Comparison of ENCODE assay signal across 8 cellular contexts in the genomic region with DNA sequence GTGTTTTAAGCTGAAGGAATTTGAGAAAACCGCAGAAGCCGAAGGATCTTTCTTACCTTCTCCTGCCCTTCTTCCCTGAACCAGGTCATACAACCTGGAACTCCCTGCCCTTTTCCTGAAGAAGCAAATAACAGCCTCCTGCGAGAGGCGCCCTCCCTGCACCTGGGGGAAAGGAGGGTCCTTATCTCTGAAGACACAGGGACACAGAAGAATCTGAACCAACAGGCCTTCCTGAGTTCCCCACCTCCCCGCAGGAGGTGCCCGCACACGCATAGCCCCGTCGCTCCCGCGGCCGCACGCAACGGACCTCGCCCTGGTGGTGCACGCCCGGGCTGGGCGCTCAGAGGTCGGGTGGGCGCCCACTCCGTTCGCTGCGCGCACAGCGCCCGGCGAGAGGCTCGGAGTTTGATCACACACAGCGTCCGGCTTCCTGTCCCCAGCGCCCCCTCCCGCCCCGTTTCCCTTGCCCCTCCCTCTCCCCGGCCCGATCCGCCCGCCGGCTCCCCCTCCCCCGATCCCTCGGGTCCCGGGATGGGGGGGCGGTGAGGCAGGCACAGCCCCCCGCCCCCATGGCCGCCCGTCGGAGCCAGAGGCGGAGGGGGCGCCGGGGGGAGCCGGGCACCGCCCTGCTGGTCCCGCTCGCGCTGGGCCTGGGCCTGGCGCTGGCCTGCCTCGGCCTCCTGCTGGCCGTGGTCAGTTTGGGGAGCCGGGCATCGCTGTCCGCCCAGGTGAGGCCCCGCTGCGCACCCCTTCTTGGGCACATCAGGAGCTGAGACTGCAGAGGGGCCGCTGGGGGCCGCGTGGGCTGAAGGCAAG. TPM values are rescaled to one million over a fixed set of nuclear protein-coding genes. Genes with fewer than 3 reads are reported as not detected.
DNase-seq lines count a peak whose midpoint lies in the region; ATAC-seq and TF ChIP-seq lines count a peak whose summit lies in the region.

TNFSF12 (plus strand) TSS at position 474 of the 816 bp plus-strand sequence; CDS start at position 570, 96 bp downstream.

- H3K9me3 ChIP-seq in DOHH2 (ENCODE audit: control insufficient read depth, insufficient read depth, low read length): no peaks in the 10 kb centered on the region
- no peaks in the 10 kb centered on the region for H3K9me3 ChIP-seq in neutrophil

- H3K4me1 ChIP-seq in DOHH2 (ENCODE audit: control insufficient read depth, low read length): peaks cover 4% of the 10 kb centered on the region; the same call in 1 of the 2 replicates
- H3K4me1 ChIP-seq in neutrophil (ENCODE audit: control insufficient read depth in 1 of 2, insufficient read depth in 1 of 2, low read depth in 1 of 2, low read length in 1 of 2): peaks cover 28 to 37% of the 10 kb centered on the region in 2 experiments

- peak within 1 kb of the TSS; percentile 36 for H3K4me2 ChIP-seq in DOHH2 (ENCODE audit: low read length)

- TF ChIP-seq POLR2A in NB4 (IDR thresholded peaks at IDR 0.05; ENCODE audit: extremely low read depth, insufficient read length): no peak

- H3K27me3 ChIP-seq in DOHH2 (ENCODE audit: control insufficient read depth, low read length): peaks cover 39% of the 10 kb centered on the region
- H3K27me3 ChIP-seq in neutrophil: peaks cover 39% of the 10 kb centered on the region

- TF ChIP-seq CTCF in DOHH2 (IDR thresholded peaks at IDR 0.05; ENCODE audit: low read depth, low read length, poor library complexity, severe bottlenecking) (no peak), NB4 (IDR thresholded peaks at IDR 0.05; ENCODE audit: low read depth, low read length) (no peak), neutrophil (IDR thresholded peaks at IDR 0.05) (no peak)

- no peak within 1 kb of the TSS for H3K27ac ChIP-seq in DOHH2 (ENCODE audit: low read depth, low read length)
- H3K27ac ChIP-seq in neutrophil: peak within 1 kb of the TSS; percentile 75

- H3K4me3 ChIP-seq in DOHH2 (ENCODE audit: low read length) (no peak within 1 kb of the TSS), NB4 (ENCODE audit: low read depth, low read length) (peak within 1 kb of the TSS; percentile 34), neutrophil (ENCODE audit: low read depth in 1 of 2, low read length in 1 of 2) (peak within 1 kb of the TSS; percentile 57 to 72)

- H3F3A ChIP-seq in DOHH2 (ENCODE audit: control insufficient read depth, insufficient read depth): no peaks in the 10 kb centered on the region

- peak; percentile 36 for DNase-seq in NB4 (ENCODE audit: low read depth)
- DNase-seq in activated gamma-delta T cell treated with anti-CD3 and anti-CD28 coated beads, Interleukin-2, amount 50 U/mL, for 16 hours (ENCODE audit: low read depth): peak; percentile 41
- DNase-seq in glomerular visceral epithelial cell (ENCODE audit: extremely low spot score): peak; percentile 28
- peak; percentile 74 for DNase-seq in ureter (ENCODE audit: low spot score)

- H4K20me1 ChIP-seq in DOHH2 (ENCODE audit: control insufficient read depth, insufficient read depth, low read depth, low read length): no peaks in the 10 kb centered on the region

- no peaks in the 10 kb centered on the region for H3K36me3 ChIP-seq in DOHH2 (ENCODE audit: control insufficient read depth, low read length)
- no peaks in the 10 kb centered on the region for H3K36me3 ChIP-seq in neutrophil

- no peaks in the 10 kb centered on the region for H3K79me2 ChIP-seq in DOHH2 (ENCODE audit: control insufficient read depth, low read length)

- no peaks in the 10 kb centered on the region for H3K9me2 ChIP-seq in DOHH2 (replicated peaks; ENCODE audit: control insufficient read depth, low read length)

- ATAC-seq in GM21447 (IDR thresholded peaks at IDR 0.05; ENCODE audit: unreplicated experiment) (no peak), HG03442 (IDR thresholded peaks at IDR 0.05; ENCODE audit: unreplicated experiment) (no peak)

RNA-seq across cellular contexts. Expression of gene TNFSF12, which starts in this region (rescaled TPM):
- total RNA-seq in ureter: 30.6 TPM
